22 cellular contexts compared by ENCODE assay signal in the genomic region with DNA sequence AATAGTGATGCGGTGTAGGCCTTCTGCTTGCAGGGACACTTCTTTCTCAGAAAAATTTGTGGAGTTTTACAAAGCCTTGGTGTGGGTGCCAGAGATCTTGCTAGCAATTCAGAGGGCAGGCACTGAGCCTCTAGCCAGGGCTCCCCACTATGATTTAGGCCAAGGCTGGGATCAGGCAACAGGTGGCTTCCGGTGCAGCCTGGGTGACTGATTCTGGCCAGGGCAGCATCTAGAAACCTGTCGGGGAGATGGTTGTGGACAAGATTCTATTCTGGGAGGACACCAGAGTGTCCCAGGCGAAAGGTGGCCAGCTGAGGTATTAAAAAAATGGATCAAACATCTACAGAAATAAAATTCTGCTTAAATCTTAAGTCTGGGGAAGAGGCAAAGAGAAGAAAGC. TPM values are rescaled to one million over a fixed set of nuclear protein-coding genes. Genes with fewer than 3 reads are reported as not detected.
"Had no signal": no experiment of that assay in that cellular context is flagged by ENCODE, and none has a peak within 500 bp of the region (broad histone marks: within the 10 kb centered on the region; RNA-seq: fewer than 3 reads in every experiment).

No MANE protein-coding gene starts in this region.

- ATAC-seq: esophagus mucosa; left lung; stimulated activated naive B cell treated with anti-CD40 and anti-IgM and Interleukin-4, amounts not matched to agents 10 μg/mL and 1 μg/mL and 100 μg/mL, for 72 hours had no signal

- H3K9me3 Mint-ChIP-seq: central memory CD8-positive, alpha-beta T cell had no signal

- H3K4me3 Mint-ChIP-seq: central memory CD8-positive, alpha-beta T cell; stimulated activated naive B cell treated with anti-CD40 and anti-IgM and Interleukin-4, amounts not matched to agents 10 μg/mL and 1 μg/mL and 100 μg/mL, for 72 hours had no signal

- DNase-seq: activated CD8-positive, alpha-beta memory T cell treated with anti-CD3 and anti-CD28 coated beads for 24 hours; activated gamma-delta T cell; brain microvascular endothelial cell; effector CD4-positive, alpha-beta T cell; heart left ventricle; midbrain; spleen; stimulated activated CD4-positive, alpha-beta T cell treated with anti-CD3 and anti-CD28 coated beads, Interleukin-4, amount 100 ng/mL, for 4 hours; stimulated activated naive B cell treated with anti-CD40 and anti-IgM and Interleukin-4, amounts not matched to agents 10 μg/mL and 1 μg/mL and 100 μg/mL, for 72 hours; thyroid gland; WERI-Rb-1 had no signal

- H3K36me3 Mint-ChIP-seq: stimulated activated naive B cell treated with anti-CD40 and anti-IgM and Interleukin-4, amounts not matched to agents 10 μg/mL and 1 μg/mL and 100 μg/mL, for 72 hours had no signal

- H3K27ac Mint-ChIP-seq: stimulated activated naive B cell treated with anti-CD40 and anti-IgM and Interleukin-4, amounts not matched to agents 10 μg/mL and 1 μg/mL and 100 μg/mL, for 72 hours had no signal

- H3K4me1 Mint-ChIP-seq: central memory CD8-positive, alpha-beta T cell; stimulated activated naive B cell treated with anti-CD40 and anti-IgM and Interleukin-4, amounts not matched to agents 10 μg/mL and 1 μg/mL and 100 μg/mL, for 72 hours had no signal

RNA-seq across cellular contexts. Expression of a gene that starts 21.5 kb away (rescaled TPM):
- total RNA-seq: aorta; esophagus mucosa; gastroesophageal sphincter; heart left ventricle; kidney epithelial cell; left lung; lung microvascular endothelial cell; sciatic nerve; spleen; subcutaneous adipose tissue; T-helper 1 cell treated with Interleukin-12 subunit alpha and Interleukin-12 subunit beta and Interleukin-4 antibody, amounts not matched to agents 30 ng/mL and 1 ng/mL, for 36 hours; urinary bladder had no signal
